In the genomic region with DNA sequence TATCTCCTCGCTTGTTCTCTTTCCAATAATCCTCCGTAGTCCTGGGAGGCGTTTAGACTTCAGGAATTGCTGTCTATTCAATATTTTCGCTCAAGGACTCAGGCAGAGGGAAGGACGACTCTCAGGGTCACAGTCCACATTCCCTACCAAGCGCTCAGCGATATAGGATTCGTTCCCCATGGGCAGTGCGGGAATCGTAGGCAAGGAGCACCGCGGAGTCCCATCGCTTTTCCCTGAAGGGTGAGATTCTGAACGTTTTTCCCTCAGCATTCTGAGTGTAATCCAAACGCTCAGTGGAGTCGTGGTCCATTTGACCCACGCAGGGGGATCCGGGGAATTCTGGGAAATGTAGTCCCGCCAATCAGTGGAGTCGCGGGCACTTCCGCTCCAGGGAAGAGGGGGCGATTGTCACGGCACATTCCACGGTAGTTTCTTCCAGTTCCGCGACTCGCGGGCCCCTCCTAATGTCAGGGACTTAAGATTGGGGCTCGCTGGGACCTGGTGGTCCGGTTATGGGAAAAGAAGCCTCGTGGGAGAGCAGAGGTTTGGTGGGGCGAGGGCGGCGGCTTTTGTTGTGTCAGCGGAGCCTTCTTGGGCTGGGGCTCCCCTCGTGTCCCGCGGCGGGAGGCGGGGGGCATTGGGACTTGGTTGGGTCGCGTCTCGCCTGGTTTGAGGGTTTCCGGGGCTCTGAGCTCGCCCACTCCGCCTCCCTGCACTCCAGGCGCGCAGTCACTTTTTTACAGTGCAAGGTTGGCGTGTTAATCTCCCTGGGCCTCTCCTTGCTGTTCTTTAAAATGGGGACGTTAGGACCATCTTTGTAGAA, we compare ENCODE assay signal across 8 cellular contexts. TPM values are rescaled to one million over a fixed set of nuclear protein-coding genes. Genes with fewer than 3 reads are reported as not detected.
DNase-seq lines count a peak whose midpoint lies in the region; ATAC-seq and TF ChIP-seq lines count a peak whose summit lies in the region.

A gene (plus strand): TSS at position 364 of the 823 bp plus-strand sequence. CDS start 3,079 bp downstream, outside the sequence.

- intact Hi-C loops in activated CD4-positive, alpha-beta T cell treated with anti-CD3 and anti-CD28 coated beads for 36 hours (cut with DNase I, micrococcal nuclease), result loop anchor here (1.0 to 2.0 kb wide), 10 partner anchors 23 to 359 kb away; a partner anchor contains a TSS

- peak within 1 kb of the TSS; percentile 94 for H3K27ac Mint-ChIP-seq in activated CD4-positive, alpha-beta T cell treated with anti-CD3 and anti-CD28 coated beads for 36 hours
- H3K27ac Mint-ChIP-seq in chondrocyte (ENCODE audit: unreplicated experiment), result peak within 1 kb of the TSS; percentile 91

- H3K27me3 Mint-ChIP-seq in activated CD4-positive, alpha-beta T cell treated with anti-CD3 and anti-CD28 coated beads for 36 hours, result no peaks in the 10 kb centered on the region
- no peaks in the 10 kb centered on the region for H3K27me3 Mint-ChIP-seq in chondrocyte (ENCODE audit: low read depth)

- peaks cover 12% of the 10 kb centered on the region for H3K4me1 Mint-ChIP-seq in activated CD4-positive, alpha-beta T cell treated with anti-CD3 and anti-CD28 coated beads for 36 hours
- peaks cover 22% of the 10 kb centered on the region for H3K4me1 Mint-ChIP-seq in chondrocyte (ENCODE audit: low read depth)

- POLR2A ChIA-PET in activated CD4-positive, alpha-beta T cell treated with anti-CD3 and anti-CD28 coated beads for 36 hours (lab: Charles Lee), result no interaction called here

- peaks cover 4% of the 10 kb centered on the region for H3K9me3 Mint-ChIP-seq in activated CD4-positive, alpha-beta T cell treated with anti-CD3 and anti-CD28 coated beads for 36 hours (ENCODE audit: low read depth)
- H3K9me3 Mint-ChIP-seq in chondrocyte (ENCODE audit: low read depth), result no peaks in the 10 kb centered on the region

- CTCF ChIA-PET in activated CD4-positive, alpha-beta T cell treated with anti-CD3 and anti-CD28 coated beads for 36 hours (lab: Charles Lee), result interaction anchor here (0.5 to 0.9 kb wide), 4 partner anchors 24 to 375 kb away, joined by 3 to 4 read pairs (median 3); no protein-coding TSS in a partner anchor

- peak; percentile 60 for DNase-seq in GM04504 (ENCODE audit: low read depth)
- peak; percentile 44 for DNase-seq in NCI-H2227 treated with DMSO at 0.1 percent for 48 hours (lab: John Stamatoyannopoulos, UW)
- DNase-seq in activated CD4-positive, alpha-beta T cell treated with anti-CD3 and anti-CD28 coated beads for 36 hours, result peak; percentile 82
- no peak for DNase-seq in chondrocyte (ENCODE audit: low spot score)
- peak; percentile 73 for DNase-seq in kidney glomerular epithelial cell (lab: John Stamatoyannopoulos, UW)
- peak; percentile 36 to 52 for DNase-seq in stimulated activated CD4-positive, alpha-beta T cell treated with anti-CD3 and anti-CD28 coated beads, Interleukin-15, amount 100 ng/mL, for 1 hour (ENCODE audit: low read depth in 1 of 2, low spot score in 1 of 2)
- DNase-seq in NCI-H1105 treated with DMSO at 0.1 percent for 48 hours (lab: John Stamatoyannopoulos, UW), result no peak

- TF ChIP-seq CTCF in chondrocyte (IDR thresholded peaks at IDR 0.05), result peak; percentile 50

- peak; percentile 88 for ATAC-seq in HG02798 (IDR thresholded peaks at IDR 0.05; ENCODE audit: poor library complexity, unreplicated experiment)
- ATAC-seq in activated CD4-positive, alpha-beta T cell treated with anti-CD3 and anti-CD28 coated beads for 36 hours, result peak; percentile 92

- H3K36me3 Mint-ChIP-seq in activated CD4-positive, alpha-beta T cell treated with anti-CD3 and anti-CD28 coated beads for 36 hours (ENCODE audit: low read depth), result peaks cover 26% of the 10 kb centered on the region
- H3K36me3 Mint-ChIP-seq in chondrocyte (ENCODE audit: low read depth), result peaks cover 6% of the 10 kb centered on the region

- H3K4me3 Mint-ChIP-seq in activated CD4-positive, alpha-beta T cell treated with anti-CD3 and anti-CD28 coated beads for 36 hours, result peak within 1 kb of the TSS; percentile 92
- peak within 1 kb of the TSS; percentile 93 for H3K4me3 Mint-ChIP-seq in chondrocyte (ENCODE audit: unreplicated experiment)

RNA-seq across cellular contexts. Expression of the gene that starts here (rescaled TPM):
- 10 to 100 TPM in 1 of 2 experiments, 1 to 10 TPM in 1; 7.9 to 10.4 TPM for total RNA-seq in activated CD4-positive, alpha-beta T cell treated with anti-CD3 and anti-CD28 coated beads for 36 hours
- 14.0 to 19.5 TPM (median 14.4 TPM) in 3 replicates for total RNA-seq in chondrocyte

Comparison
In these comparisons a context has a peak if more than half of its experiments do, and no peak if none do; other contexts are left out.
1. DNase-seq: peak in GM04504 (single experiment), NCI-H2227 treated with DMSO at 0.1 percent for 48 hours (single experiment), activated CD4-positive, alpha-beta T cell treated with anti-CD3 and anti-CD28 coated beads for 36 hours (single experiment), kidney glomerular epithelial cell (single experiment) and stimulated activated CD4-positive, alpha-beta T cell treated with anti-CD3 and anti-CD28 coated beads, Interleukin-15, amount 100 ng/mL, for 1 hour (2 of 2); none in chondrocyte (single experiment) and NCI-H1105 treated with DMSO at 0.1 percent for 48 hours (single experiment).